In the genomic region with DNA sequence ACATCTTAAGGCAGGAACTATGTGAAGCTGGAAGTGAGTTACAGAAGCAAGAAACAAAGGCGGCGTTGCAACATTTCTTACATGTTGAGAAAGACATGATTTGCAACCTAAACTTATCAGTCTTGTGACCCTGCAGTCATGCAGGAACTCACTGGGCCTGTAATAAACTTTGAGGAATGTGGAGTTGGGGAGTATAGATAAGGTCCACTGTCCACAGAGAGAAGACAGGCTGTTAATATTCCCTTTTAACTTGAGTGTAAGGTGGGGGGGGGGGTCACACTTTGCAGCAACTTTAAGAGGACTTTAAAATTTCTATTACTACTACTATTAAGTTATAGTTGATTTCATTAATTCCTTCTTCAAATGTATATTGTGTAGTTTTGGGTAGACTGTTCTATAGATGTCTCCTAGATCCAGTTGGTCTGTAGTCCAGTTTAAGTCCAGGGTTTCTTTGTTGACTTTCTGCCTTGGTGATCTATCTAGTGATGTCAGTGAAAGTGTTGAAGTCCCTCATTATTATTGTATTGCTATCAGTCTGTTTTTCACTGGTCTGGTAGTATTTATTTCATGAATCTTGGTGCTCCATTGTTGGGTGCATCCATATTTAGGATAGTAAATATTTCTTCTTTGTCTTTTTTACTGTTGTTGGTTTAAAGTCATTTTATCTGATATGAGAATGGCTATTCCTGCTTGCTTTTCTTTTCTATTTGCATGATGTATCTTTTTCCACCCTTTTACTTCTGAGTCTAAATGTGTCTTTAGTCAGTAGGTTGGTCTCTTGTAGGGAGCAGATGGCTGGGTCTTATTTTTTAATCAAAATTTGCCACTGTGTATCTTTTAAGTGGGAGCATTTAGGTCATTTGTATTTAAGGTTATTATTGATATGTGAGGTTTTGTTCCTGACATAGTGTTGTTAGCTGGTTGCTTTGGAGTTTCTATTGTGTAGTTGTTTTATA, we compare ENCODE assay signal across 1 cellular context.
TF ChIP-seq lines count a peak whose summit lies in the region.

No MANE protein-coding gene starts in this region.

TF ChIP-seq in K562, 482 proteins besides CTCF, POLR2A, EP300 and RAD21 (continued from another document):
- TF ChIP-seq E4F1 (CRISPR knock-in tag; IDR thresholded peaks at IDR 0.05; ENCODE audit: borderline replicate concordance): no peak
- TF ChIP-seq NELFE (IDR thresholded peaks at IDR 0.05; ENCODE audit: insufficient read depth, insufficient read length): no peak
- no peak for TF ChIP-seq CREB5 (CRISPR knock-in tag; IDR thresholded peaks at IDR 0.05)
- no peak for TF ChIP-seq ZNF165 (CRISPR knock-in tag; IDR thresholded peaks at IDR 0.05; ENCODE audit: borderline replicate concordance)
- no peak for TF ChIP-seq ZBTB7A (IDR thresholded peaks at IDR 0.05; ENCODE audit: borderline replicate concordance, control insufficient read depth, low read depth, low read length)
- TF ChIP-seq, protein P1, sequence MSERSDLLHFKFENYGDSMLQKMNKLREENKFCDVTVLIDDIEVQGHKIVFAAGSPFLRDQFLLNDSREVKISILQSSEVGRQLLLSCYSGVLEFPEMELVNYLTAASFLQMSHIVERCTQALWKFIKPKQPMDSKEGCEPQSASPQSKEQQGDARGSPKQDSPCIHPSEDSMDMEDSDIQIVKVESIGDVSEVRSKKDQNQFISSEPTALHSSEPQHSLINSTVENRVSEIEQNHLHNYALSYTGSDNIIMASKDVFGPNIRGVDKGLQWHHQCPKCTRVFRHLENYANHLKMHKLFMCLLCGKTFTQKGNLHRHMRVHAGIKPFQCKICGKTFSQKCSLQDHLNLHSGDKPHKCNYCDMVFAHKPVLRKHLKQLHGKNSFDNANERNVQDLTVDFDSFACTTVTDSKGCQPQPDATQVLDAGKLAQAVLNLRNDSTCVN (CRISPR knock-in tag; IDR thresholded peaks at IDR 0.05): no peak
- no peak for TF ChIP-seq ZNF318 (IDR thresholded peaks at IDR 0.05; ENCODE audit: borderline replicate concordance in 1 of 2, low read depth in 1 of 2)
- no peak for TF ChIP-seq E2F6 (IDR thresholded peaks at IDR 0.05; ENCODE audit: borderline replicate concordance in 1 of 2, extremely low read depth in 1 of 2, insufficient read depth in 1 of 2, insufficient read length in 1 of 2, low read depth in 1 of 2, low read length in 1 of 2, poor library complexity in 1 of 2, severe bottlenecking in 1 of 2)
- TF ChIP-seq NR1H2 (CRISPR knock-in tag; IDR thresholded peaks at IDR 0.05): no peak
- TF ChIP-seq MTF1 (CRISPR knock-in tag; IDR thresholded peaks at IDR 0.05; ENCODE audit: borderline replicate concordance): no peak
- no peak for TF ChIP-seq SIRT6 (IDR thresholded peaks at IDR 0.05; ENCODE audit: low read depth, low read length)
- TF ChIP-seq KAT7 (CRISPR knock-in tag; IDR thresholded peaks at IDR 0.05; ENCODE audit: borderline replicate concordance): no peak
- no peak for TF ChIP-seq KLF10 (CRISPR knock-in tag; IDR thresholded peaks at IDR 0.05)
- TF ChIP-seq ELF1 (tag; IDR thresholded peaks at IDR 0.05): peak; percentile 41; the same call in 1 of the 2 replicates
- TF ChIP-seq SIN3B (IDR thresholded peaks at IDR 0.05; ENCODE audit: low read depth): no peak
- no peak for TF ChIP-seq CHCHD3 (CRISPR knock-in tag; IDR thresholded peaks at IDR 0.05)
- TF ChIP-seq ATF2 (CRISPR knock-in tag; IDR thresholded peaks at IDR 0.05): no peak
- TF ChIP-seq BRD9 (IDR thresholded peaks at IDR 0.05; ENCODE audit: low read depth, partially characterized antibody): peak; percentile 8
- TF ChIP-seq KLF1 (tag; IDR thresholded peaks at IDR 0.05): no peak
